24 cellular contexts compared by ENCODE assay signal in the genomic region with DNA sequence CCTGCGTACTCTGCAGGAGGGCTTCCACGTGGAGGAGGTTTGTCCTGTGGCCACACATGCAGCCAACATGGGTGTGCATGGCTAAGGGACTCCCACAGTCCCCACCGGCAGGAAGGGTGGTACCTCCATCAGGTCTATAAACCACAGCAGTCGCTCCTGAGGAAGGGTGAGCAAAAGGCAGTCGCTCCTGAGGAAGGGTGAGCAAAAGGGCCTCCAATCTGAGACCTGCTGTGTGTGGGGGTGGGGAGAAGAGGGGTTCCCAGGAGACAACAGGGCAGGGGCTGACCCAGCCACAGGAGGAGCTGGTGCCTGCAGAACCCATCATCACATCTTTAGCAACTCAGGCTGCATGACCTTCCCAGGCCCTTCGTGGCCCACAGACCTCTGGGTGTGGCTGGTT.
"Had no signal": no experiment of that assay in that cellular context is flagged by ENCODE, and none has a peak within 500 bp of the region (broad histone marks: within the 10 kb centered on the region; RNA-seq: fewer than 3 reads in every experiment).

No MANE protein-coding gene starts in this region.

- H3K36me3 Mint-ChIP-seq: naive thymus-derived CD8-positive, alpha-beta T cell had no signal

- H3K27me3 ChIP-seq: colonic mucosa, foreskin keratinocyte, ovary, right atrium auricular region, sigmoid colon, stomach, transverse colon, uterus had no signal

- H3K36me3 ChIP-seq: colonic mucosa, ovary, right atrium auricular region, thoracic aorta, transverse colon, uterus had no signal

- H3K4me3 ChIP-seq: colonic mucosa, mucosa of descending colon, ovary, right atrium auricular region, sigmoid colon, skin epidermis, stomach, thoracic aorta, transverse colon, uterus had no signal

- H3K4me3 Mint-ChIP-seq: endodermal cell had no signal

- H3K4me1 ChIP-seq: colonic mucosa, foreskin keratinocyte, right atrium auricular region had no signal

- H3K9me3 Mint-ChIP-seq: endodermal cell; naive thymus-derived CD8-positive, alpha-beta T cell had no signal

- H3K27me3 Mint-ChIP-seq: naive thymus-derived CD8-positive, alpha-beta T cell had no signal

- DNase-seq: colonic mucosa; effector CD4-positive, alpha-beta T cell; endodermal cell; erythroblast; foreskin keratinocyte; head of caudate nucleus; hippocampal formation; left colon; left ventricle myocardium superior; mucosa of descending colon; naive thymus-derived CD8-positive, alpha-beta T cell; nucleus accumbens; sigmoid colon; stimulated activated CD4-positive, alpha-beta T cell treated with anti-CD3 and anti-CD28 coated beads, Interleukin-2, amount 100 ng/mL, for 24 hours; stimulated activated CD4-positive, alpha-beta T cell treated with anti-CD3 and anti-CD28 coated beads, Interleukin-4, amount 100 ng/mL, for 4 hours; stimulated activated naive CD4-positive, alpha-beta T cell; stomach; substantia nigra; transverse colon; uterus had no signal

- H3K27ac Mint-ChIP-seq: endodermal cell had no signal

- H3K27ac ChIP-seq: colonic mucosa, foreskin keratinocyte, ovary, right atrium auricular region, sigmoid colon, stomach, thoracic aorta, transverse colon had no signal

- ATAC-seq: foreskin keratinocyte; left colon; left ventricle myocardium superior; mucosa of descending colon; naive thymus-derived CD8-positive, alpha-beta T cell had no signal

- H3K9me3 ChIP-seq: colonic mucosa, mucosa of descending colon, ovary, right atrium auricular region, sigmoid colon, stomach, thoracic aorta, transverse colon, uterus had no signal
